Comparison of ENCODE assay signal across 27 cellular contexts in the genomic region with DNA sequence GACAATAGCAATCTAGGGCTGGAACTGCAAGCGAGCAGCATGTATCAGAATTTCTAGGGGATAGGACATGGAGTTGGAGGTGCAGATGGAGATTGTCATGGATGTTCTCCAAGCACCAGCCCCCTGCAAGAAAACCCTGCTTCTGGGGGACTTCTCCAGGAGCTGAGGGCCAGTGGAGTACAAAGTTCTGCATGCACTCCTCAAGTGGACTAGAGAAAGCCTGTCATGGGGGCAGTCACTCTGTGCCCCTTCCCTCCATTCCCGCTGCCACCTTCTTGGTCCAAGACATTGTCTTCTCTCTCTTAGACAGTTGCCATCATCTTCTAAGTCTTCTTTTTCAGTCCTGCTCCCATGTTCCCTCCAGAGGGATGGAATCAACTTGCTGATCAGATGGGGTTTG.
DNase-seq lines count a peak whose midpoint lies in the region; ATAC-seq, FAIRE-seq and TF ChIP-seq lines count a peak whose summit lies in the region.
"Had no signal": no experiment of that assay in that cellular context is flagged by ENCODE, and none has a peak within 500 bp of the region (broad histone marks: within the 10 kb centered on the region; RNA-seq: fewer than 3 reads in every experiment).

No MANE protein-coding gene starts in this region.

- H3K4me3 Mint-ChIP-seq in neural progenitor cell = no peak overlapping the region
- H3K4me3 Mint-ChIP-seq: CD14-positive monocyte; CD4-positive, alpha-beta T cell; GM23338; H9 had no signal

- H3K36me3 Mint-ChIP-seq in neural progenitor cell = peaks cover 4% of the 10 kb centered on the region
- H3K36me3 Mint-ChIP-seq: CD14-positive monocyte; CD8-positive, alpha-beta memory T cell had no signal

- H3K4me1 ChIP-seq in neural progenitor cell = no peaks in the 10 kb centered on the region
- H3K4me1 ChIP-seq: BE2C; BLaER1 treated with 17β-estradiol and CSF1 and Interleukin-3, amounts not matched to agents 10 nM and 100 nM had no signal

- H3K9me3 Mint-ChIP-seq in neural progenitor cell = no peaks in the 10 kb centered on the region
- H3K9me3 Mint-ChIP-seq: CD4-positive, alpha-beta T cell; CD8-positive, alpha-beta memory T cell; GM23338; H9 had no signal

- H3K4me3 ChIP-seq in neural progenitor cell = no peak overlapping the region
- H3K4me3 ChIP-seq: BLaER1 treated with 17β-estradiol and CSF1 and Interleukin-3, amounts not matched to agents 10 nM and 100 nM; GM12878; GM23338 had no signal

- H3K27ac ChIP-seq in neural progenitor cell = no peak overlapping the region
- H3K27ac ChIP-seq: 22Rv1; BLaER1 treated with 17β-estradiol and CSF1 and Interleukin-3, amounts not matched to agents 10 nM and 100 nM had no signal

- H3K79me2 ChIP-seq in neural progenitor cell (ENCODE audit: low read depth) = no peaks in the 10 kb centered on the region

- no peak for ATAC-seq in HG02973 (IDR thresholded peaks at IDR 0.05; ENCODE audit: unreplicated experiment)
- ATAC-seq: GM12878, GM23338, HCT116 had no signal

- H3F3A ChIP-seq in neural progenitor cell (ENCODE audit: low read depth) = no peaks in the 10 kb centered on the region

- peak overlapping the region; percentile 55 for H3K27ac Mint-ChIP-seq in neural progenitor cell
- H3K27ac Mint-ChIP-seq: CD14-positive monocyte; CD4-positive, alpha-beta T cell; CD8-positive, alpha-beta memory T cell; GM23338; H9 had no signal

- peak; percentile 20 for FAIRE-seq in HTR-8/SVneo (lab: Jason Lieb, UNC)
- FAIRE-seq: A204.1, D721Med, GM12878, GM19239 had no signal

- H3K4me2 ChIP-seq in neural progenitor cell = no peak overlapping the region
- H3K4me2 ChIP-seq: BLaER1 treated with 17β-estradiol and CSF1 and Interleukin-3, amounts not matched to agents 10 nM and 100 nM; GM23338 had no signal

- no peak for TF ChIP-seq CTCF in neural progenitor cell (IDR thresholded peaks at IDR 0.05)

- no peaks in the 10 kb centered on the region for H3K27me3 ChIP-seq in neural progenitor cell
- H3K27me3 ChIP-seq: BE2C; BLaER1 treated with 17β-estradiol and CSF1 and Interleukin-3, amounts not matched to agents 10 nM and 100 nM had no signal

- H3K9me3 ChIP-seq in neural progenitor cell (ENCODE audit: low read depth) = no peaks in the 10 kb centered on the region
- H3K9me3 ChIP-seq: BE2C; BLaER1 treated with 17β-estradiol and CSF1 and Interleukin-3, amounts not matched to agents 10 nM and 100 nM had no signal

- no peaks in the 10 kb centered on the region for H4K20me1 ChIP-seq in neural progenitor cell (ENCODE audit: low read depth)
- H4K20me1 ChIP-seq: BLaER1 treated with 17β-estradiol and CSF1 and Interleukin-3, amounts not matched to agents 10 nM and 100 nM had no signal

- DNase-seq in HTR-8/SVneo (ENCODE audit: insufficient read length, low spot score) (no peak), ecto neural progenitor cell (ENCODE audit: low spot score) (peak; percentile 24), islet precursor cell (peak; percentile 33), neural progenitor cell (ENCODE audit: low spot score) (no peak), SIG-M5 (lab: John Stamatoyannopoulos, UW) (no peak), NCI-H345 treated with DMSO at 0.1 percent for 48 hours (lab: John Stamatoyannopoulos, UW; ENCODE audit: unreplicated experiment) (no peak), NCI-H1092 treated with DMSO at 0.1 percent for 48 hours (lab: John Stamatoyannopoulos, UW) (no peak)
- DNase-seq: ACHN; AML-193; BE2C; CD4-positive, alpha-beta T cell; CD8-positive, alpha-beta memory T cell; DMS 273 treated with DMSO at 0.1 percent for 48 hours; DMS79; EL; GDM1; H9 had no signal

- H3K27me3 Mint-ChIP-seq in neural progenitor cell (ENCODE audit: insufficient read depth, low read depth) = peaks cover 5% of the 10 kb centered on the region

- H3K36me3 ChIP-seq in neural progenitor cell = no peaks in the 10 kb centered on the region
- H3K36me3 ChIP-seq: BE2C; BLaER1 treated with 17β-estradiol and CSF1 and Interleukin-3, amounts not matched to agents 10 nM and 100 nM had no signal

- H3K9ac ChIP-seq in neural progenitor cell = no peak overlapping the region
- H3K9ac ChIP-seq: BLaER1 treated with 17β-estradiol and CSF1 and Interleukin-3, amounts not matched to agents 10 nM and 100 nM had no signal

- H3K4me1 Mint-ChIP-seq in neural progenitor cell = peaks cover 28% of the 10 kb centered on the region
- H3K4me1 Mint-ChIP-seq: CD14-positive monocyte; CD8-positive, alpha-beta memory T cell had no signal

- no peak overlapping the region for H2AFZ ChIP-seq in neural progenitor cell (replicated peaks)

Comparison
In these comparisons a context has a peak if more than half of its experiments do, and no peak if none do; other contexts are left out.
1. DNase-seq: peak in ecto neural progenitor cell (single experiment) and islet precursor cell (single experiment); none in HTR-8/SVneo (single experiment), neural progenitor cell (single experiment), SIG-M5 (single experiment), NCI-H345 treated with DMSO at 0.1 percent for 48 hours (single experiment) and NCI-H1092 treated with DMSO at 0.1 percent for 48 hours (single experiment).